ENCODE assay signal across 8 cellular contexts in genomic region chr11:68471360-68472340, GRCh38. TPM values are rescaled to one million over a fixed set of nuclear protein-coding genes. Genes with fewer than 3 reads are reported as not detected.
A peak's percentile ranks its signal among the peaks of the same experiment; 100 is the strongest.
DNase-seq lines count a peak whose midpoint lies in the region; ATAC-seq, FAIRE-seq and TF ChIP-seq lines count a peak whose summit lies in the region.

No MANE protein-coding gene starts in this region.

- POLR2A ChIA-PET in activated CD8-positive, alpha-beta T cell treated with anti-CD3 and anti-CD28 coated beads, Interleukin-2, amount 10 ng/mL, durations not matched to agents 7 days and 5 days (lab: Charles Lee): no interaction called here

- H3K27ac Mint-ChIP-seq in activated CD8-positive, alpha-beta T cell treated with anti-CD3 and anti-CD28 coated beads, Interleukin-2, amount 10 ng/mL, durations not matched to agents 7 days and 5 days: peak overlapping the region; percentile 67

- H3K27ac ChIP-seq in left ventricle myocardium inferior (replicated peaks) (no peak overlapping the region), aorta (ENCODE audit: low read depth in 1 of 2, low read length in 2 of 2) (no peak overlapping the region)

- H3K36me3 Mint-ChIP-seq in activated CD8-positive, alpha-beta T cell treated with anti-CD3 and anti-CD28 coated beads, Interleukin-2, amount 10 ng/mL, durations not matched to agents 7 days and 5 days (ENCODE audit: low read depth): peaks cover 71% of the 10 kb centered on the region

- peaks cover 72% of the 10 kb centered on the region for H3K4me1 Mint-ChIP-seq in activated CD8-positive, alpha-beta T cell treated with anti-CD3 and anti-CD28 coated beads, Interleukin-2, amount 10 ng/mL, durations not matched to agents 7 days and 5 days (ENCODE audit: low read depth)

- intact Hi-C loops in left ventricle myocardium superior (cut with micrococcal nuclease): no loop called here
- intact Hi-C loops in left ventricle myocardium inferior (cut with micrococcal nuclease): no loop called here
- intact Hi-C loops in aorta (cut with DNase I): no loop called here

- 70 to 71% methylated on average over 17 of the region's 17 CpGs for WGBS in aorta, 2 donors

- ATAC-seq in left ventricle myocardium superior: peak; percentile 12
- ATAC-seq in activated CD8-positive, alpha-beta T cell treated with anti-CD3 and anti-CD28 coated beads, Interleukin-2, amount 10 ng/mL, durations not matched to agents 7 days and 5 days: peak; percentile 78
- no peak for ATAC-seq in aorta (ENCODE audit: low FRiP score)
- ATAC-seq in GM19455 (IDR thresholded peaks at IDR 0.05; ENCODE audit: unreplicated experiment): no peak

- no peaks in the 10 kb centered on the region for H3K9me3 ChIP-seq in left ventricle myocardium inferior (replicated peaks)
- no peaks in the 10 kb centered on the region for H3K9me3 ChIP-seq in aorta (ENCODE audit: control insufficient read depth, low read length)

- H3K4me3 Mint-ChIP-seq in activated CD8-positive, alpha-beta T cell treated with anti-CD3 and anti-CD28 coated beads, Interleukin-2, amount 10 ng/mL, durations not matched to agents 7 days and 5 days: peak overlapping the region; percentile 48

- DNase-seq in left ventricle myocardium superior: no peak
- DNase-seq in left ventricle myocardium inferior: no peak
- DNase-seq in activated CD8-positive, alpha-beta T cell treated with anti-CD3 and anti-CD28 coated beads, Interleukin-2, amount 10 ng/mL, durations not matched to agents 7 days and 5 days: peak; percentile 76
- DNase-seq in iris pigment epithelial cell (ENCODE audit: low read depth): peak; percentile 91
- DNase-seq in aorta: peak; percentile 45 to 67
- DNase-seq in RKO (ENCODE audit: low spot score): no peak
- DNase-seq in D721Med (ENCODE audit: insufficient read length, low spot score): no peak

- H3K27me3 ChIP-seq in left ventricle myocardium inferior (ENCODE audit: low read depth): no peaks in the 10 kb centered on the region
- no peaks in the 10 kb centered on the region for H3K27me3 ChIP-seq in aorta (ENCODE audit: control insufficient read depth in 1 of 2, insufficient read depth in 2 of 2, low read length in 1 of 2)

- no peak for TF ChIP-seq CTCF in left ventricle myocardium inferior (IDR thresholded peaks at IDR 0.05; ENCODE audit: borderline replicate concordance)
- no peak for TF ChIP-seq CTCF in D721Med (IDR thresholded peaks at IDR 0.05; ENCODE audit: insufficient read depth, missing control alignments)

- CTCF ChIA-PET in activated CD8-positive, alpha-beta T cell treated with anti-CD3 and anti-CD28 coated beads, Interleukin-2, amount 10 ng/mL, durations not matched to agents 7 days and 5 days (lab: Charles Lee): no interaction called here

- H3K4me1 ChIP-seq in left ventricle myocardium inferior (peaks cover 86% of the 10 kb centered on the region), aorta (ENCODE audit: control insufficient read depth in 1 of 2, insufficient read depth in 2 of 2, low read length in 2 of 2) (peaks cover 8 to 10% of the 10 kb centered on the region in 2 donors)

- no peaks in the 10 kb centered on the region for H3K36me3 ChIP-seq in left ventricle myocardium inferior
- no peaks in the 10 kb centered on the region for H3K36me3 ChIP-seq in aorta (ENCODE audit: control insufficient read depth in 1 of 2, insufficient read depth in 2 of 2, low read length in 1 of 2)

- H3K9me3 Mint-ChIP-seq in activated CD8-positive, alpha-beta T cell treated with anti-CD3 and anti-CD28 coated beads, Interleukin-2, amount 10 ng/mL, durations not matched to agents 7 days and 5 days (ENCODE audit: insufficient read depth): no peaks in the 10 kb centered on the region

- H3K27me3 Mint-ChIP-seq in activated CD8-positive, alpha-beta T cell treated with anti-CD3 and anti-CD28 coated beads, Interleukin-2, amount 10 ng/mL, durations not matched to agents 7 days and 5 days (ENCODE audit: low read depth): no peaks in the 10 kb centered on the region

- H3K4me3 ChIP-seq in left ventricle myocardium inferior (no peak overlapping the region), aorta (ENCODE audit: low read length in 2 of 2) (no peak overlapping the region)

- no peak for FAIRE-seq in D721Med (lab: Jason Lieb, UNC)

RNA-seq across cellular contexts. Expression of gene PPP6R3, which starts 11.1 kb away (rescaled TPM):
- 86.7 TPM for total RNA-seq in left ventricle myocardium superior
- 78.8 TPM for total RNA-seq in left ventricle myocardium inferior
- 100 to 1,000 TPM; 114 to 120 TPM for total RNA-seq in activated CD8-positive, alpha-beta T cell treated with anti-CD3 and anti-CD28 coated beads, Interleukin-2, amount 10 ng/mL, durations not matched to agents 7 days and 5 days
- total RNA-seq in aorta: 100 to 1,000 TPM in 1 of 2 donors, 10 to 100 TPM in 1; 96.1 to 109 TPM
- polyA plus RNA-seq in aorta: 10 to 100 TPM; 18.8 to 34.7 TPM

Comparison
In these comparisons a context has a peak if more than half of its experiments do, and no peak if none do; other contexts are left out.
1. ATAC-seq: peak in left ventricle myocardium superior (single experiment) and activated CD8-positive, alpha-beta T cell treated with anti-CD3 and anti-CD28 coated beads, Interleukin-2, amount 10 ng/mL, durations not matched to agents 7 days and 5 days (single experiment); none in aorta (single experiment) and GM19455 (single experiment).
2. DNase-seq: peak in activated CD8-positive, alpha-beta T cell treated with anti-CD3 and anti-CD28 coated beads, Interleukin-2, amount 10 ng/mL, durations not matched to agents 7 days and 5 days (single experiment), iris pigment epithelial cell (single experiment) and aorta (2 of 2); none in left ventricle myocardium superior (single experiment), left ventricle myocardium inferior (single experiment), RKO (single experiment) and D721Med (single experiment).